Comparison of ENCODE assay signal across 10 cellular contexts in genomic region chr18:62751341-62751821, GRCh38. TPM values are rescaled to one million over a fixed set of nuclear protein-coding genes. Genes with fewer than 3 reads are reported as not detected.
DNase-seq lines count a peak whose midpoint lies in the region; ATAC-seq and TF ChIP-seq lines count a peak whose summit lies in the region.
"Had no signal": no experiment of that assay in that cellular context is flagged by ENCODE, and none has a peak within 500 bp of the region (broad histone marks: within the 10 kb centered on the region; RNA-seq: fewer than 3 reads in every experiment).

No MANE protein-coding gene starts in this region.

- H3K36me3 ChIP-seq in SK-N-SH (replicated peaks in 1 of 2; ENCODE audit: control insufficient read depth in 1 of 2, insufficient read depth in 2 of 2, low read length in 1 of 2) = no peaks in the 10 kb centered on the region
- H3K36me3 ChIP-seq: thoracic aorta had no signal

- H3K27ac ChIP-seq in SK-N-SH (ENCODE audit: low read depth in 2 of 2, low read length in 1 of 2) (peak overlapping the region in 1 of 2 experiments; percentile 39; a peak in 1 of 4 replicates), right cardiac atrium (ENCODE audit: low read length) (no peak overlapping the region)
- H3K27ac ChIP-seq: thoracic aorta had no signal

- peaks cover 31% of the 10 kb centered on the region; the same call in 1 of the 2 replicates for H3K79me2 ChIP-seq in SK-N-SH (ENCODE audit: insufficient read depth)

- H3K9ac ChIP-seq in SK-N-SH = no peak overlapping the region

- no peaks in the 10 kb centered on the region for H3F3A ChIP-seq in SK-N-SH (replicated peaks; ENCODE audit: insufficient read depth)

- H3K4me3 ChIP-seq in SK-N-SH (ENCODE audit: low read depth in 2 of 2, low read length in 1 of 2) (no peak overlapping the region; a peak in 1 of 4 replicates), right cardiac atrium (ENCODE audit: low read length) (no peak overlapping the region)
- H3K4me3 ChIP-seq: skin epidermis, thoracic aorta had no signal

- DNase-seq in G401 (ENCODE audit: low spot score) (peak; percentile 51), SK-N-SH (no peak), right cardiac atrium (peak in 1 of 3 donors; percentile 17), occipital lobe (lab: John Stamatoyannopoulos, UW) (peak; percentile 14), sciatic nerve (ENCODE audit: low spot score) (no peak), Kasumi-1 (lab: John Stamatoyannopoulos, UW) (no peak), NCI-H524 treated with DMSO at 0.1 percent for 48 hours (lab: John Stamatoyannopoulos, UW) (no peak), SW480 (ENCODE audit: low spot score) (no peak)

- peak overlapping the region; percentile 36; the same call in 1 of the 2 replicates for H3K4me2 ChIP-seq in SK-N-SH

- H3K9me3 ChIP-seq in SK-N-SH = no peaks in the 10 kb centered on the region
- no peaks in the 10 kb centered on the region for H3K9me3 ChIP-seq in right cardiac atrium (ENCODE audit: control insufficient read depth, low read length)
- H3K9me3 ChIP-seq: thoracic aorta had no signal

- in situ Hi-C loops in G401 (cut with HindIII; ENCODE audit: low sequenced_read_pairs) = no loop called here

- TF ChIP-seq CTCF in SK-N-SH (IDR thresholded peaks at IDR 0.05) = no peak

- H3K4me1 ChIP-seq in SK-N-SH (ENCODE audit: control insufficient read depth in 1 of 2, insufficient read depth in 2 of 2, low read depth in 1 of 2, low read length in 1 of 2) (peaks cover 4 to 13% of the 10 kb centered on the region in 2 experiments; a peak in 3 of 4 replicates), right cardiac atrium (ENCODE audit: control insufficient read depth, insufficient read depth, low read length) (peaks cover 5% of the 10 kb centered on the region)

- CTCF ChIA-PET in SK-N-SH (lab: Yijun Ruan, JAX) = interaction anchor here (0.9 kb wide), 1 partner anchor 165 kb away, joined by 3 read pairs; no protein-coding TSS in a partner anchor

- no peaks in the 10 kb centered on the region for H4K20me1 ChIP-seq in SK-N-SH (ENCODE audit: insufficient read depth)

- no peak for TF ChIP-seq EP300 in SK-N-SH (IDR thresholded peaks at IDR 0.05; ENCODE audit: borderline replicate concordance in 1 of 2, low read depth in 1 of 2, low read length in 1 of 2)

- no peak for TF ChIP-seq RAD21 in SK-N-SH (IDR thresholded peaks at IDR 0.05; ENCODE audit: low read length)

- no peaks in the 10 kb centered on the region for H3K9me2 ChIP-seq in SK-N-SH

- 76% methylated on average over 3 of the region's 3 CpGs for WGBS in SK-N-SH (ENCODE audit: low lambda C conversion rate)
- WGBS in right cardiac atrium = 24% methylated on average over 3 of the region's 3 CpGs

- intact Hi-C loops in right cardiac atrium (cut with DNase I) (no loop called here), sciatic nerve (cut with DNase I) (no loop called here)

- POLR2A ChIA-PET in SK-N-SH (lab: Yijun Ruan, JAX) = no interaction called here

- H2AFZ ChIP-seq in SK-N-SH (ENCODE audit: low read depth) = no peak overlapping the region

- ATAC-seq in right cardiac atrium = peak; percentile 92 to 93
- no peak for ATAC-seq in sciatic nerve

- H3K27me3 ChIP-seq in SK-N-SH (ENCODE audit: insufficient read depth) (no peaks in the 10 kb centered on the region), right cardiac atrium (ENCODE audit: control insufficient read depth, insufficient read depth) (no peaks in the 10 kb centered on the region)

TF ChIP-seq in SK-N-SH, 30 proteins besides CTCF, POLR2A, EP300 and RAD21:
- TF ChIP-seq ZBTB33 (IDR thresholded peaks at IDR 0.05; ENCODE audit: borderline replicate concordance, low read depth) = no peak
- TF ChIP-seq POLR2AphosphoS5 (IDR thresholded peaks at IDR 0.05; ENCODE audit: low read depth, low read length) = no peak
- no peak for TF ChIP-seq EZH2phosphoT487 (IDR thresholded peaks at IDR 0.05; ENCODE audit: borderline replicate concordance, low read depth)
- TF ChIP-seq SIN3A (IDR thresholded peaks at IDR 0.05; ENCODE audit: borderline replicate concordance, low read depth, low read length) = no peak
- no peak for TF ChIP-seq GABPA (IDR thresholded peaks at IDR 0.05; ENCODE audit: low read depth)
- TF ChIP-seq MEF2A (IDR thresholded peaks at IDR 0.05; ENCODE audit: borderline replicate concordance, low read depth) = no peak
TF ChIP-seq in SK-N-SH: peak in this region for 0.

RNA-seq across cellular contexts. Expression of gene PHLPP1, which starts 36.0 kb away (rescaled TPM):
- 5.8 and 6.6 TPM in 2 replicates for total RNA-seq in G401 (2014; rRNA removed; shearing (Covaris generic))
- polyA plus RNA-seq in SK-N-SH (2012; rRNA removed) (4.0 and 4.6 TPM in 2 replicates), right cardiac atrium (1.7 TPM)
- 3.1 and 4.0 TPM in 2 replicates for polyA plus RNA-seq in SK-N-SH (2012; cell fraction: cytosol; rRNA removed)
- 5.5 and 6.0 TPM in 2 replicates for polyA plus RNA-seq in SK-N-SH (2012; cell fraction: nucleus; rRNA removed)
- total RNA-seq in right cardiac atrium (1 to 10 TPM; 4.1 to 6.4 (median 5.3) TPM), occipital lobe (22.6 TPM), sciatic nerve (23.8 TPM)

Comparison
In these comparisons a context has a peak if more than half of its experiments do, and no peak if none do; other contexts are left out.
1. DNase-seq: peak in G401 (single experiment) and occipital lobe (single experiment); none in SK-N-SH (single experiment), sciatic nerve (single experiment), Kasumi-1 (0 of 2), NCI-H524 treated with DMSO at 0.1 percent for 48 hours (single experiment) and SW480 (single experiment).